29 cellular contexts compared by ENCODE assay signal in the genomic region with DNA sequence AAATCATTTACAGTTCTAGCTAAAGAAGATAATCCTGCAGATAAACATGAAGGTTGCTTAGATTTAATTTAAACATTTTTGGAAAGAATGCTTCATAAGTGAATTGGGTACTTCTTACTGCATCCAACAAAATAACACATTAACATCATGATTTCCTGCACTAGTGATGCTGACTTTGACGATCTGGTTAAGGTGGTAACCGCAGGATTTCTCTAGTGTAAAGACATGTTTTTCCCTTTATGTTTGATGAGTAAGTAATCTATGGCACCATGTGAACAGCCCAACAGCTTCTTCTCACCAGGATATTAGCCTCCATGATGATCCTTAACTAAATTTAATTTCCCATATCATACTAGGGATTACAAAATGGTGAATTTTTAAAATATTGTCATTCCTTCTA.
"Had no signal": no experiment of that assay in that cellular context is flagged by ENCODE, and none has a peak within 500 bp of the region (broad histone marks: within the 10 kb centered on the region; RNA-seq: fewer than 3 reads in every experiment).

No MANE protein-coding gene starts in this region.

- H3K36me3 ChIP-seq: ovary had no signal

- H3K36me3 Mint-ChIP-seq: mesothelial cell of epicardium had no signal

- H3K27me3 ChIP-seq: hepatocyte, neutrophil, ovary, right atrium auricular region, stomach, suprapubic skin, tibial nerve had no signal

- DNase-seq: activated CD4-positive, alpha-beta T cell treated with anti-CD3 and anti-CD28 coated beads for 1 hour; activated CD4-positive, alpha-beta T cell treated with anti-CD3 and anti-CD28 coated beads, Interleukin-2, amount 50 U/mL, for 4 hours; activated naive CD4-positive, alpha-beta T cell treated with Interleukin-2 at 50 U/mL for 16 hours; activated T-cell treated with anti-CD3 and anti-CD28 coated beads for 4 hours; aorta; dermis blood vessel endothelial cell; effector CD8-positive, alpha-beta T cell; foreskin melanocyte; glutamatergic neuron; kidney glomerular epithelial cell; left ventricle myocardium inferior; ovary; psoas muscle; stimulated activated CD4-positive, alpha-beta T cell treated with anti-CD3 and anti-CD28 coated beads, Interleukin-4, amount 100 ng/mL, for 24 hours; stomach; WERI-Rb-1 had no signal

- H3K4me3 ChIP-seq: hepatocyte, left ventricle myocardium inferior, ovary, psoas muscle, right atrium auricular region, stomach, suprapubic skin, tibial nerve had no signal

- H3K4me3 Mint-ChIP-seq: activated T-helper 1 cell treated with anti-CD3 and anti-CD28 coated beads, Interleukin-12 subunit alpha, Interleukin-12 subunit beta, Interleukin-2, Interleukin-4 antibody, amounts not matched to agents 30 ng/mL and 10 ng/mL and 1 ng/mL, durations not matched to agents 14 hours and 24 hours and 36 hours; brain; mesothelial cell of epicardium; nephron had no signal

- H3K4me2 ChIP-seq: hepatocyte had no signal

- H3K9me3 Mint-ChIP-seq: activated T-helper 1 cell treated with anti-CD3 and anti-CD28 coated beads, Interleukin-12 subunit alpha, Interleukin-12 subunit beta, Interleukin-2, Interleukin-4 antibody, amounts not matched to agents 30 ng/mL and 10 ng/mL and 1 ng/mL, durations not matched to agents 14 hours and 24 hours and 36 hours; brain; mesothelial cell of epicardium; nephron had no signal

- ATAC-seq: esophagus mucosa, psoas muscle, SK-N-SH treated with all-trans-retinoic acid at 6 μM for 48 hours had no signal

- H2AFZ ChIP-seq: hepatocyte had no signal

- H3K9me3 ChIP-seq: left ventricle myocardium inferior, neutrophil, ovary, psoas muscle, right atrium auricular region, stomach, suprapubic skin, tibial nerve had no signal

- FAIRE-seq: endothelial cell of umbilical vein, TTC549 had no signal

- H3K27ac ChIP-seq: hepatocyte, neutrophil, ovary, right atrium auricular region, stomach, suprapubic skin, tibial nerve, WERI-Rb-1 had no signal

- H3K27ac Mint-ChIP-seq: activated T-helper 1 cell treated with anti-CD3 and anti-CD28 coated beads, Interleukin-12 subunit alpha, Interleukin-12 subunit beta, Interleukin-2, Interleukin-4 antibody, amounts not matched to agents 30 ng/mL and 10 ng/mL and 1 ng/mL, durations not matched to agents 14 hours and 24 hours and 36 hours; mesothelial cell of epicardium had no signal

- H3K27me3 Mint-ChIP-seq: brain had no signal
